8 cellular contexts compared by ENCODE assay signal in the genomic region with DNA sequence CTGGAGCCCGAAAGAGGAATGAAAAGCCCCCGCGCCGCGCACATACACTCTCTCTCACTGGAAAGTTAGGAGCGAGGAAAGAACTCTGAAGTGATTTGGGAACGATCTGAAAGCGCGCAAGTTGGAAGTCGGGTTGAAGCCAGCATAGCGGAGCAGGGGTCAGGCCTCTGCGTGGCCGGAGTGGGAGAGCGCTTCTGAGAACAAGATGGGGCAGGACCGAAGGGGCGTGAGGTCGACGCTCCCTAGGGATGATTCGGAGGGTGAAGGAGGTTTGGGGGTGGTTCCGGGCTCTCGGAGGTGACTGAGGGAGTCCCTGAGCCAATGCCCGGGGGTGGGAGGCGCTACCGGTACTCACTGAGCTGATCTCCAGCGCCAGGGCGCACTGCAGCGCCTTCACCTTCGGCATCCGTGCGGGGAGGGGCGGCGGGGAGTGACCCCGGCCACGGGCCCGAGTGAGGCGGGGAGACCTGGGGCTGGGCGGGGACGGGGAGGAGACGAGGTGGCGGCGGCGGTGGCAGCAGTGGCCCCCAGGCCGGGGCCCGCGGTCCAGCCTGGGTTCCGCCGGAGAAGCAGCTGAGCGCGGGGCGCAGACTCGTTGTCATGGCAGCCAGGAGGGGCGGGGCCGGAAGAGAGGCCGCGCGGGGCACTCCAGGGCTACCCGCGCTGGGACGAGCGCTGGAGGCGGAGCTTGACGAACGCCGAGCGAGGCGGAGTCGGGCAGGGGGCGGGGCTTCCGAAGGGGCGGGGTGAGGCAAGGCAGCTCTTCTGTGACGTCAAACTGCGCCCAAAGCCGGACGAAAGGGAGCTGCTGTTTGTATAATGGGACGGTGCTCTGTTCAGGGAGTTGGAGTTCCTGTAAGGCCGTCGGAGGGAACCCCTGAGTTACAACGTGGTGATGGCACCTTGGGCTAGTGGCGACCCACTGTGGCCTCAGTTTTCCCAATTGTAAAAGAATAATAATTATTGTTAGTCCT. TPM values are rescaled to one million over a fixed set of nuclear protein-coding genes. Genes with fewer than 3 reads are reported as not detected.
DNase-seq lines count a peak whose midpoint lies in the region; ATAC-seq, FAIRE-seq and TF ChIP-seq lines count a peak whose summit lies in the region.

TSS of gene SPATA6 (minus strand) at position 602 of the 974 bp plus-strand sequence. CDS start at position 406, 196 bp downstream.

- peak; percentile 88 for DNase-seq in GM12891 (ENCODE audit: insufficient read length, low spot score)
- DNase-seq in NCI-H1436 (lab: John Stamatoyannopoulos, UW) = peak; percentile 95
- peak; percentile 89 for DNase-seq in T-helper 9 cell
- peak; percentile 95 for DNase-seq in astrocyte of the spinal cord (ENCODE audit: low read depth, low spot score)
- DNase-seq in hypothalamus (lab: John Stamatoyannopoulos, UW) = peak; percentile 59 to 99 (median 95)

- peak; percentile 99 for ATAC-seq in HG02798 (IDR thresholded peaks at IDR 0.05; ENCODE audit: poor library complexity, unreplicated experiment)

- H3K36me3 ChIP-seq in rectal smooth muscle tissue (ENCODE audit: control insufficient read depth, insufficient read depth, low read length) = no peaks in the 10 kb centered on the region
- no peaks in the 10 kb centered on the region for H3K36me3 ChIP-seq in urinary bladder (ENCODE audit: insufficient read depth)

- peaks cover 12% of the 10 kb centered on the region for H3K4me1 ChIP-seq in rectal smooth muscle tissue (ENCODE audit: control insufficient read depth, insufficient read depth, low read length)
- H3K4me1 ChIP-seq in urinary bladder (ENCODE audit: insufficient read depth) = no peaks in the 10 kb centered on the region

- H3K9ac ChIP-seq in rectal smooth muscle tissue (ENCODE audit: low read length) = peak within 1 kb of the TSS; percentile 69

- no peak for TF ChIP-seq CTCF in astrocyte of the spinal cord (IDR thresholded peaks at IDR 0.05; ENCODE audit: low read depth, low read length)

- in situ Hi-C loops in astrocyte of the spinal cord (cut with HindIII; ENCODE audit: low sequenced_read_pairs) = no loop called here

- no peaks in the 10 kb centered on the region for H3K27me3 ChIP-seq in rectal smooth muscle tissue (ENCODE audit: control insufficient read depth, insufficient read depth, low read length)

- peak; percentile 72 for FAIRE-seq in GM12891 (lab: Jason Lieb, UNC)

- TF ChIP-seq POLR2A in GM12891 (IDR thresholded peaks at IDR 0.05; ENCODE audit: low read depth, low read length) = no peak

- H3K4me3 ChIP-seq in astrocyte of the spinal cord (ENCODE audit: low read depth, low read length) (peak within 1 kb of the TSS; percentile 75), rectal smooth muscle tissue (ENCODE audit: low read length) (peak within 1 kb of the TSS; percentile 81), urinary bladder (ENCODE audit: low read depth, low read length) (peak within 1 kb of the TSS; percentile 70)

- H3K27ac ChIP-seq in rectal smooth muscle tissue (ENCODE audit: low read depth, low read length) (peak within 1 kb of the TSS; percentile 89), urinary bladder (ENCODE audit: low read depth) (peak within 1 kb of the TSS; percentile 87)

- WGBS in urinary bladder = under 1% methylated on average over 79 of the region's 79 CpGs

TF ChIP-seq in GM12891, 5 proteins besides CTCF, POLR2A, EP300 and RAD21:
- TF ChIP-seq POLR2AphosphoS5 (IDR thresholded peaks at IDR 0.05; ENCODE audit: low read depth, low read length) = no peak
- no peak for TF ChIP-seq TAF1 (IDR thresholded peaks at IDR 0.05; ENCODE audit: low read depth, low read length)
- TF ChIP-seq POU2F2 (IDR thresholded peaks at IDR 0.05; ENCODE audit: low read depth, low read length) = no peak
- no peak for TF ChIP-seq SPI1 (IDR thresholded peaks at IDR 0.05; ENCODE audit: low read depth, low read length)
- no peak for TF ChIP-seq PAX5 (IDR thresholded peaks at IDR 0.05; ENCODE audit: insufficient read depth, low read length, severe bottlenecking)

RNA-seq across cellular contexts. Expression of gene SPATA6, which starts in this region (rescaled TPM):
- not detected for polyA plus RNA-seq in GM12891 (2012; ENCODE audit: low read depth, missing spikeins)
- 63.2 TPM for total RNA-seq in urinary bladder
- polyA plus RNA-seq in urinary bladder = 10.4 TPM

Comparison
In these comparisons a context has a peak if more than half of its experiments do, and no peak if none do; other contexts are left out.
1. Peak in every context shown above with its lines: DNase-seq, ATAC-seq, H3K4me3 ChIP-seq and H3K27ac ChIP-seq.